Comparison of ENCODE assay signal across 1 cellular context in the genomic region with DNA sequence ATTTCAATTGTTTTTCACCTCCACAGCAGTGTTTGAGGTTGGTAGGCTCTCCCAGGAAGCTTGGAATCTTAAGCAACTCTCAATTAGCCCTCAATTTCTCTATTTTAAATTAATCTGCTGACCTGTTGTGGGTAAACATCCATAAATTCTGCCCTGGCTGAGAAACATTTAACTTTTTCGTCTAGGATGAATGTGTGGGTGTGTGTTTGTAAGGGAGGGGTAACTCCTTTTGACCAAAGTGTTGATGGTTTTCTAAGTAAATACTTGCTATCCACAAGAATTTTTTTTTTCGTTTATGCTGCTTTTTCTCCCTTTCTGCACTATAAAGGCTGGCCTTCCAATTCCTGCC.
TF ChIP-seq lines count a peak whose summit lies in the region.

No MANE protein-coding gene starts in this region.

TF ChIP-seq in liver, 16 proteins besides CTCF, POLR2A, EP300 and RAD21:
- TF ChIP-seq, protein P1, sequence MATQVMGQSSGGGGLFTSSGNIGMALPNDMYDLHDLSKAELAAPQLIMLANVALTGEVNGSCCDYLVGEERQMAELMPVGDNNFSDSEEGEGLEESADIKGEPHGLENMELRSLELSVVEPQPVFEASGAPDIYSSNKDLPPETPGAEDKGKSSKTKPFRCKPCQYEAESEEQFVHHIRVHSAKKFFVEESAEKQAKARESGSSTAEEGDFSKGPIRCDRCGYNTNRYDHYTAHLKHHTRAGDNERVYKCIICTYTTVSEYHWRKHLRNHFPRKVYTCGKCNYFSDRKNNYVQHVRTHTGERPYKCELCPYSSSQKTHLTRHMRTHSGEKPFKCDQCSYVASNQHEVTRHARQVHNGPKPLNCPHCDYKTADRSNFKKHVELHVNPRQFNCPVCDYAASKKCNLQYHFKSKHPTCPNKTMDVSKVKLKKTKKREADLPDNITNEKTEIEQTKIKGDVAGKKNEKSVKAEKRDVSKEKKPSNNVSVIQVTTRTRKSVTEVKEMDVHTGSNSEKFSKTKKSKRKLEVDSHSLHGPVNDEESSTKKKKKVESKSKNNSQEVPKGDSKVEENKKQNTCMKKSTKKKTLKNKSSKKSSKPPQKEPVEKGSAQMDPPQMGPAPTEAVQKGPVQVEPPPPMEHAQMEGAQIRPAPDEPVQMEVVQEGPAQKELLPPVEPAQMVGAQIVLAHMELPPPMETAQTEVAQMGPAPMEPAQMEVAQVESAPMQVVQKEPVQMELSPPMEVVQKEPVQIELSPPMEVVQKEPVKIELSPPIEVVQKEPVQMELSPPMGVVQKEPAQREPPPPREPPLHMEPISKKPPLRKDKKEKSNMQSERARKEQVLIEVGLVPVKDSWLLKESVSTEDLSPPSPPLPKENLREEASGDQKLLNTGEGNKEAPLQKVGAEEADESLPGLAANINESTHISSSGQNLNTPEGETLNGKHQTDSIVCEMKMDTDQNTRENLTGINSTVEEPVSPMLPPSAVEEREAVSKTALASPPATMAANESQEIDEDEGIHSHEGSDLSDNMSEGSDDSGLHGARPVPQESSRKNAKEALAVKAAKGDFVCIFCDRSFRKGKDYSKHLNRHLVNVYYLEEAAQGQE (IDR thresholded peaks at IDR 0.05): no peak
- TF ChIP-seq, protein P2, sequence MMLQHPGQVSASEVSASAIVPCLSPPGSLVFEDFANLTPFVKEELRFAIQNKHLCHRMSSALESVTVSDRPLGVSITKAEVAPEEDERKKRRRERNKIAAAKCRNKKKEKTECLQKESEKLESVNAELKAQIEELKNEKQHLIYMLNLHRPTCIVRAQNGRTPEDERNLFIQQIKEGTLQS (IDR thresholded peaks at IDR 0.05): no peak
- no peak for TF ChIP-seq GABPA (IDR thresholded peaks at IDR 0.05 in 1 of 2, conservative IDR thresholded peaks at IDR 0.05 in 1 of 2)
- TF ChIP-seq HNF4G (IDR thresholded peaks at IDR 0.05): no peak
- TF ChIP-seq JUND (IDR thresholded peaks at IDR 0.05): no peak
- TF ChIP-seq TAF1 (conservative IDR thresholded peaks at IDR 0.05): no peak
- no peak for TF ChIP-seq NR2F2 (IDR thresholded peaks at IDR 0.05)
- no peak for TF ChIP-seq SP1 (IDR thresholded peaks at IDR 0.05)
- TF ChIP-seq HNF4A (conservative IDR thresholded peaks at IDR 0.05): no peak
- TF ChIP-seq FOXA1 (IDR thresholded peaks at IDR 0.05): no peak
- TF ChIP-seq MAX (IDR thresholded peaks at IDR 0.05): no peak
- TF ChIP-seq FOXA2 (IDR thresholded peaks at IDR 0.05): no peak
